2 cellular contexts compared by ENCODE assay signal in genomic region chr13:99970761-99971575, GRCh38.
TF ChIP-seq lines count a peak whose summit lies in the region.

No MANE protein-coding gene starts in this region.

TF ChIP-seq in WTC11, 78 proteins besides CTCF, POLR2A, EP300 and RAD21 (continued from another document):
- TF ChIP-seq MAX (CRISPR knock-in tag; IDR thresholded peaks at IDR 0.05) (no peak; the same call in 1 of the 2 replicates), ETV6 (CRISPR knock-in tag; IDR thresholded peaks at IDR 0.05) (peak; percentile 28; the same call in 1 of the 2 replicates), ZNF317 (CRISPR knock-in tag; IDR thresholded peaks at IDR 0.05; ENCODE audit: borderline replicate concordance, low read depth) (no peak), NR3C1 (CRISPR knock-in tag; conservative IDR thresholded peaks at IDR 0.05; ENCODE audit: low read depth) (no peak), KAT7 (CRISPR knock-in tag; IDR thresholded peaks at IDR 0.05; ENCODE audit: borderline replicate concordance) (peak; percentile 65; the same call in 1 of the 2 replicates), SMAD3 (CRISPR knock-in tag; IDR thresholded peaks at IDR 0.05; ENCODE audit: borderline replicate concordance) (0 out of 2 replicates have a peak, but pooled peaks have one; percentile 38), TCF7 (CRISPR knock-in tag; IDR thresholded peaks at IDR 0.05; ENCODE audit: low read depth) (peak; percentile 26; the same call in 1 of the 2 replicates), MYBL2 (CRISPR knock-in tag; IDR thresholded peaks at IDR 0.05) (peak; percentile 77; the same call in 1 of the 2 replicates), FOXP1 (CRISPR knock-in tag; IDR thresholded peaks at IDR 0.05; ENCODE audit: borderline replicate concordance) (peak; percentile 14; the same call in 1 of the 2 replicates), ESRRA (CRISPR knock-in tag; IDR thresholded peaks at IDR 0.05; ENCODE audit: borderline replicate concordance) (peak; percentile 30; the same call in 1 of the 2 replicates), IRF1 (CRISPR knock-in tag; IDR thresholded peaks at IDR 0.05) (no peak), RELA (CRISPR knock-in tag; IDR thresholded peaks at IDR 0.05; ENCODE audit: borderline replicate concordance) (0 out of 2 replicates have a peak, but pooled peaks have one; percentile 19), TP53 (CRISPR knock-in tag; IDR thresholded peaks at IDR 0.05) (peak; percentile 69), ZNF423 (CRISPR knock-in tag; IDR thresholded peaks at IDR 0.05) (0 out of 2 replicates have a peak, but pooled peaks have one; percentile 4), JUN (CRISPR knock-in tag; IDR thresholded peaks at IDR 0.05) (peak; percentile 50; the same call in 1 of the 2 replicates), TEAD1 (CRISPR knock-in tag; IDR thresholded peaks at IDR 0.05) (0 out of 2 replicates have a peak, but pooled peaks have one; percentile 28)
- TF ChIP-seq, protein P1, sequence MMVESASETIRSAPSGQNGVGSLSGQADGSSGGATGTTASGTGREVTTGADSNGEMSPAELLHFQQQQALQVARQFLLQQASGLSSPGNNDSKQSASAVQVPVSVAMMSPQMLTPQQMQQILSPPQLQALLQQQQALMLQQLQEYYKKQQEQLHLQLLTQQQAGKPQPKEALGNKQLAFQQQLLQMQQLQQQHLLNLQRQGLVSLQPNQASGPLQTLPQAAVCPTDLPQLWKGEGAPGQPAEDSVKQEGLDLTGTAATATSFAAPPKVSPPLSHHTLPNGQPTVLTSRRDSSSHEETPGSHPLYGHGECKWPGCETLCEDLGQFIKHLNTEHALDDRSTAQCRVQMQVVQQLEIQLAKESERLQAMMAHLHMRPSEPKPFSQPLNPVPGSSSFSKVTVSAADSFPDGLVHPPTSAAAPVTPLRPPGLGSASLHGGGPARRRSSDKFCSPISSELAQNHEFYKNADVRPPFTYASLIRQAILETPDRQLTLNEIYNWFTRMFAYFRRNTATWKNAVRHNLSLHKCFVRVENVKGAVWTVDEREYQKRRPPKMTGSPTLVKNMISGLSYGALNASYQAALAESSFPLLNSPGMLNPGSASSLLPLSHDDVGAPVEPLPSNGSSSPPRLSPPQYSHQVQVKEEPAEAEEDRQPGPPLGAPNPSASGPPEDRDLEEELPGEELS (CRISPR knock-in tag; IDR thresholded peaks at IDR 0.05) = 0 out of 2 replicates have a peak, but pooled peaks have one; percentile 34
- TF ChIP-seq, protein P2, sequence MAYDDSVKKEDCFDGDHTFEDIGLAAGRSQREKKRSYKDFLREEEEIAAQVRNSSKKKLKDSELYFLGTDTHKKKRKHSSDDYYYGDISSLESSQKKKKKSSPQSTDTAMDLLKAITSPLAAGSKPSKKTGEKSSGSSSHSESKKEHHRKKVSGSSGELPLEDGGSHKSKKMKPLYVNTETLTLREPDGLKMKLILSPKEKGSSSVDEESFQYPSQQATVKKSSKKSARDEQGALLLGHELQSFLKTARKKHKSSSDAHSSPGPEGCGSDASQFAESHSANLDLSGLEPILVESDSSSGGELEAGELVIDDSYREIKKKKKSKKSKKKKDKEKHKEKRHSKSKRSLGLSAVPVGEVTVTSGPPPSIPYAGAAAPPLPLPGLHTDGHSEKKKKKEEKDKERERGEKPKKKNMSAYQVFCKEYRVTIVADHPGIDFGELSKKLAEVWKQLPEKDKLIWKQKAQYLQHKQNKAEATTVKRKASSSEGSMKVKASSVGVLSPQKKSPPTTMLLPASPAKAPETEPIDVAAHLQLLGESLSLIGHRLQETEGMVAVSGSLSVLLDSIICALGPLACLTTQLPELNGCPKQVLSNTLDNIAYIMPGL (CRISPR knock-in tag; IDR thresholded peaks at IDR 0.05) = peak; percentile 3
- TF ChIP-seq, protein P3, sequence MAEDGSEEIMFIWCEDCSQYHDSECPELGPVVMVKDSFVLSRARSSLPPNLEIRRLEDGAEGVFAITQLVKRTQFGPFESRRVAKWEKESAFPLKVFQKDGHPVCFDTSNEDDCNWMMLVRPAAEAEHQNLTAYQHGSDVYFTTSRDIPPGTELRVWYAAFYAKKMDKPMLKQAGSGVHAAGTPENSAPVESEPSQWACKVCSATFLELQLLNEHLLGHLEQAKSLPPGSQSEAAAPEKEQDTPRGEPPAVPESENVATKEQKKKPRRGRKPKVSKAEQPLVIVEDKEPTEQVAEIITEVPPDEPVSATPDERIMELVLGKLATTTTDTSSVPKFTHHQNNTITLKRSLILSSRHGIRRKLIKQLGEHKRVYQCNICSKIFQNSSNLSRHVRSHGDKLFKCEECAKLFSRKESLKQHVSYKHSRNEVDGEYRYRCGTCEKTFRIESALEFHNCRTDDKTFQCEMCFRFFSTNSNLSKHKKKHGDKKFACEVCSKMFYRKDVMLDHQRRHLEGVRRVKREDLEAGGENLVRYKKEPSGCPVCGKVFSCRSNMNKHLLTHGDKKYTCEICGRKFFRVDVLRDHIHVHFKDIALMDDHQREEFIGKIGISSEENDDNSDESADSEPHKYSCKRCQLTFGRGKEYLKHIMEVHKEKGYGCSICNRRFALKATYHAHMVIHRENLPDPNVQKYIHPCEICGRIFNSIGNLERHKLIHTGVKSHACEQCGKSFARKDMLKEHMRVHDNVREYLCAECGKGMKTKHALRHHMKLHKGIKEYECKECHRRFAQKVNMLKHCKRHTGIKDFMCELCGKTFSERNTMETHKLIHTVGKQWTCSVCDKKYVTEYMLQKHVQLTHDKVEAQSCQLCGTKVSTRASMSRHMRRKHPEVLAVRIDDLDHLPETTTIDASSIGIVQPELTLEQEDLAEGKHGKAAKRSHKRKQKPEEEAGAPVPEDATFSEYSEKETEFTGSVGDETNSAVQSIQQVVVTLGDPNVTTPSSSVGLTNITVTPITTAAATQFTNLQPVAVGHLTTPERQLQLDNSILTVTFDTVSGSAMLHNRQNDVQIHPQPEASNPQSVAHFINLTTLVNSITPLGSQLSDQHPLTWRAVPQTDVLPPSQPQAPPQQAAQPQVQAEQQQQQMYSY (CRISPR knock-in tag; IDR thresholded peaks at IDR 0.05) = no peak
TF ChIP-seq in WTC11: peak in this region for 17.

TF ChIP-seq in HepG2, 621 proteins besides CTCF, POLR2A, EP300 and RAD21 (continued from another document):
- 0 out of 2 replicates have a peak, but pooled peaks have one; percentile 45 for TF ChIP-seq MAX (IDR thresholded peaks at IDR 0.05)
- TF ChIP-seq RNF2 (conservative IDR thresholded peaks at IDR 0.05; ENCODE audit: low read depth) = peak; percentile 38; the same call in 1 of the 2 replicates
- TF ChIP-seq, protein P4, sequence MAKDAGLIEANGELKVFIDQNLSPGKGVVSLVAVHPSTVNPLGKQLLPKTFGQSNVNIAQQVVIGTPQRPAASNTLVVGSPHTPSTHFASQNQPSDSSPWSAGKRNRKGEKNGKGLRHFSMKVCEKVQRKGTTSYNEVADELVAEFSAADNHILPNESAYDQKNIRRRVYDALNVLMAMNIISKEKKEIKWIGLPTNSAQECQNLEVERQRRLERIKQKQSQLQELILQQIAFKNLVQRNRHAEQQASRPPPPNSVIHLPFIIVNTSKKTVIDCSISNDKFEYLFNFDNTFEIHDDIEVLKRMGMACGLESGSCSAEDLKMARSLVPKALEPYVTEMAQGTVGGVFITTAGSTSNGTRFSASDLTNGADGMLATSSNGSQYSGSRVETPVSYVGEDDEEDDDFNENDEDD (CRISPR knock-in tag; IDR thresholded peaks at IDR 0.05; ENCODE audit: borderline replicate concordance) = peak; percentile 26; the same call in 1 of the 2 replicates
- TF ChIP-seq ZNF687 (CRISPR knock-in tag; IDR thresholded peaks at IDR 0.05) = peak; percentile 48; the same call in 1 of the 2 replicates
- no peak for TF ChIP-seq ZNF230 (CRISPR knock-in tag; IDR thresholded peaks at IDR 0.05)
- peak; percentile 81; the same call in 1 of the 2 replicates for TF ChIP-seq ZNF777 (CRISPR knock-in tag; IDR thresholded peaks at IDR 0.05)
- TF ChIP-seq ZBTB38 (CRISPR knock-in tag; IDR thresholded peaks at IDR 0.05) = no peak
- peak; percentile 9; the same call in 1 of the 2 replicates for TF ChIP-seq ZFY (CRISPR knock-in tag; IDR thresholded peaks at IDR 0.05)
- TF ChIP-seq MXD1 (CRISPR knock-in tag; IDR thresholded peaks at IDR 0.05) = 0 out of 2 replicates have a peak, but pooled peaks have one; percentile 27
- TF ChIP-seq HNRNPK (IDR thresholded peaks at IDR 0.05; ENCODE audit: low read depth, low read length, poor library complexity, severe bottlenecking) = peak; percentile 90
TF ChIP-seq in HepG2: peak in this region for 10.
